In genomic region chr5:150895431-150896428, GRCh38 we compare ENCODE assay signal across 33 cellular contexts. TPM values are rescaled to one million over a fixed set of nuclear protein-coding genes. Genes with fewer than 3 reads are reported as not detected.
A peak's percentile ranks its signal among the peaks of the same experiment; 100 is the strongest.
DNase-seq lines count a peak whose midpoint lies in the region; ATAC-seq, FAIRE-seq and TF ChIP-seq lines count a peak whose summit lies in the region.
"Had no signal": no experiment of that assay in that cellular context is flagged by ENCODE, and none has a peak within 500 bp of the region (broad histone marks: within the 10 kb centered on the region; RNA-seq: fewer than 3 reads in every experiment).

No MANE protein-coding gene starts in this region.

- intact Hi-C loops in HepG2 (cut with micrococcal nuclease; ENCODE audit: unreplicated experiment) (no loop called here), right lobe of liver (cut with DNase I) (no loop called here)

- H3K4me1 ChIP-seq in HepG2 (ENCODE audit: insufficient read depth, low read length) (no peaks in the 10 kb centered on the region), right lobe of liver (no peaks in the 10 kb centered on the region), iPS-20b (ENCODE audit: insufficient read depth, low read length) (no peaks in the 10 kb centered on the region)
- H3K4me1 ChIP-seq: left lung, prostate gland, sigmoid colon had no signal

- H3K4me3 ChIP-seq in HepG2 (replicated peaks in 1 of 3; ENCODE audit: insufficient read depth in 1 of 3, low read depth in 2 of 3, low read length in 3 of 3) = no peak overlapping the region
- H3K4me3 ChIP-seq in right lobe of liver = no peak overlapping the region
- H3K4me3 ChIP-seq in astrocyte of the spinal cord (ENCODE audit: low read depth, low read length) = no peak overlapping the region
- H3K4me3 ChIP-seq in iPS-20b (ENCODE audit: low read length) = peak overlapping the region; percentile 35
- H3K4me3 ChIP-seq: left lung, prostate gland, sigmoid colon had no signal

- TF ChIP-seq EP300 in HepG2 (IDR thresholded peaks at IDR 0.05; ENCODE audit: low read depth in 2 of 2, low read length in 2 of 2) = no peak
- TF ChIP-seq EP300 in HepG2 (CRISPR knock-in tag; IDR thresholded peaks at IDR 0.05; ENCODE audit: borderline replicate concordance) = no peak

- in situ Hi-C loops in HepG2 (cut with HindIII; ENCODE audit: extremely low pct_ligation_motif_present, low pct_unique_long_range_greater_than_20kb) (no loop called here), astrocyte of the spinal cord (cut with HindIII; ENCODE audit: low sequenced_read_pairs) (no loop called here)

- ATAC-seq in HepG2 (no peak), right lobe of liver (no peak), HG03457 (IDR thresholded peaks at IDR 0.05; ENCODE audit: unreplicated experiment) (no peak), GM19328 (IDR thresholded peaks at IDR 0.05; ENCODE audit: unreplicated experiment) (no peak)
- ATAC-seq: CD8-positive, alpha-beta T cell; left lung; natural killer cell; PC-3 had no signal

- WGBS in HepG2 (ENCODE audit: low lambda C conversion rate) = 86% methylated on average over 8 of the region's 8 CpGs
- 83% methylated on average over 8 of the region's 8 CpGs for WGBS in right lobe of liver (ENCODE audit: insufficient coverage, low coverage, low lambda C conversion rate, missing lambda C conversion rate)

- peaks cover 6 to 35% of the 10 kb centered on the region in 2 experiments; a peak in 4 of 5 replicates for H3K36me3 ChIP-seq in HepG2 (replicated peaks in 1 of 2; ENCODE audit: control insufficient read depth in 1 of 2, insufficient read depth in 2 of 2, low read length in 2 of 2)
- H3K36me3 ChIP-seq in right lobe of liver = peaks cover 0 to 2% (median 0%) of the 10 kb centered on the region in 4 donors
- H3K36me3 ChIP-seq in iPS-20b (ENCODE audit: insufficient read depth, low read depth, low read length) = peaks cover 72% of the 10 kb centered on the region
- H3K36me3 ChIP-seq: prostate gland had no signal

- no peaks in the 10 kb centered on the region for H3K79me2 ChIP-seq in HepG2 (ENCODE audit: insufficient read depth, low read length)

- H2AFZ ChIP-seq in HepG2 (ENCODE audit: low read length) = no peak overlapping the region

- DNase-seq in HepG2 (ENCODE audit: low spot score) (no peak), right lobe of liver (no peak), astrocyte of the spinal cord (ENCODE audit: low read depth, low spot score) (peak; percentile 7), NCI-H1048 (lab: John Stamatoyannopoulos, UW) (no peak), islet precursor cell (no peak)
- DNase-seq: activated B cell treated with CpG ODN at 0.5 μM for 24 hours; activated CD4-positive, alpha-beta T cell treated with anti-CD3 and anti-CD28 coated beads, Interleukin-2, amount 10 ng/mL, durations not matched to agents 7 days and 5 days; activated effector memory CD4-positive, alpha-beta T cell treated with Interleukin-2 at 50 U/mL for 16 hours; activated T-cell treated with anti-CD3 and anti-CD28 coated beads, Interleukin-2, amount 50 U/mL, for 1 hour; anterior cingulate cortex; CD8-positive, alpha-beta T cell; hypothalamus; left lung; MV-4-11; natural killer cell; NCI-H1436 treated with DMSO at 0.1 percent for 48 hours; NCI-H2081 treated with DMSO at 0.1 percent for 48 hours; NCI-H226; NCI-H526 treated with DMSO at 0.1 percent for 48 hours; NK-92 treated with Interleukin-12 subunit alpha and Interleukin-12 subunit beta, amount 100 ng/mL, for 24 hours; nucleus accumbens; PC-3; sigmoid colon; stimulated activated CD4-positive, alpha-beta T cell treated with anti-CD3 and anti-CD28 coated beads, Interleukin-4, amount 100 ng/mL, for 4 hours; trophoblast cell had no signal

- H3K27ac ChIP-seq in HepG2 (ENCODE audit: extremely low read length, insufficient read depth, low read length) = no peak overlapping the region
- H3K27ac ChIP-seq in right lobe of liver = no peak overlapping the region
- no peak overlapping the region for H3K27ac ChIP-seq in iPS-20b (ENCODE audit: low read length)
- H3K27ac ChIP-seq: left lung, prostate gland, sigmoid colon had no signal

- POLR2A ChIA-PET in HepG2 (lab: Yijun Ruan, JAX) = no interaction called here

- TF ChIP-seq RAD21 in HepG2 (CRISPR knock-in tag; IDR thresholded peaks at IDR 0.05) = no peak

- no peak for TF ChIP-seq CTCF in HepG2 (CRISPR knock-in tag; IDR thresholded peaks at IDR 0.05)
- TF ChIP-seq CTCF in right lobe of liver (IDR thresholded peaks at IDR 0.05) = no peak
- TF ChIP-seq CTCF in astrocyte of the spinal cord (IDR thresholded peaks at IDR 0.05; ENCODE audit: low read depth, low read length) = no peak

- no peak overlapping the region for H3K4me2 ChIP-seq in HepG2 (ENCODE audit: low read depth, low read length)

- TF ChIP-seq POLR2A in HepG2 (IDR thresholded peaks at IDR 0.05; ENCODE audit: insufficient read depth in 1 of 2, low read depth in 2 of 2, low read length in 2 of 2) = no peak
- no peak for TF ChIP-seq POLR2A in right lobe of liver (IDR thresholded peaks at IDR 0.05)

- no peak for FAIRE-seq in HepG2 (lab: Jason Lieb, UNC)
- FAIRE-seq: A204.1, colon, HTR-8/SVneo had no signal

- H3K9me3 ChIP-seq in HepG2 (ENCODE audit: low read length) = peaks cover 100% of the 10 kb centered on the region
- H3K9me3 ChIP-seq in right lobe of liver = peaks cover 0 to 58% (median 25%) of the 10 kb centered on the region in 4 donors
- H3K9me3 ChIP-seq in iPS-20b (ENCODE audit: insufficient read depth, low read depth, low read length) = peaks cover 96% of the 10 kb centered on the region

- H3K27me3 ChIP-seq in HepG2 (ENCODE audit: control insufficient read depth in 1 of 2, insufficient read depth in 2 of 2, low read length in 2 of 2) = no peaks in the 10 kb centered on the region
- H3K27me3 ChIP-seq in right lobe of liver = no peaks in the 10 kb centered on the region
- H3K27me3 ChIP-seq in iPS-20b (ENCODE audit: insufficient read depth, low read length) = no peaks in the 10 kb centered on the region
- H3K27me3 ChIP-seq: left lung, sigmoid colon had no signal

- H3K9ac ChIP-seq in HepG2 (ENCODE audit: insufficient read depth, low read depth, low read length) (no peak overlapping the region), iPS-20b (ENCODE audit: low read depth, low read length) (no peak overlapping the region)

- CTCF ChIA-PET in HepG2 (lab: Yijun Ruan, JAX; ENCODE audit: low intra/inter-chr PET ratio, low total read pairs) = no interaction called here

- H4K20me1 ChIP-seq in HepG2 (ENCODE audit: insufficient read depth, low read length) = no peaks in the 10 kb centered on the region

- no TSS peak for BruUV-seq in HepG2 (replicated peaks; lab: Mats Ljungman, UMichigan)

TF ChIP-seq in HepG2, 621 proteins besides CTCF, POLR2A, EP300 and RAD21 (continues in another document):
- TF ChIP-seq ZNF274 (CRISPR knock-in tag; IDR thresholded peaks at IDR 0.05) = peak; percentile 81; the same call in 1 of the 2 replicates
- no peak for TF ChIP-seq CENPT (CRISPR knock-in tag; IDR thresholded peaks at IDR 0.05; ENCODE audit: low read depth)

RNA-seq across cellular contexts. Expression of gene ZNF300, which starts 9.1 kb away (rescaled TPM):
- total RNA-seq in HepG2 (2016; rRNA removed; fragmentation: Illumina TruSeq; extraction: Trizol) (5.3 and 6.8 TPM in 2 replicates), right lobe of liver (1 to 10 TPM in 1 of 6 experiments, under 1 TPM in 5; 0.18 to 1.0 (median 0.58) TPM)
- 0.71 and 0.79 TPM in 2 replicates for total RNA-seq in HepG2 (2016; cell fraction: cytosol; rRNA removed; fragmentation: Illumina TruSeq; extraction: Trizol; ENCODE audit: low read depth)
- 4.6 and 7.5 TPM in 2 replicates for total RNA-seq in HepG2 (2016; cell fraction: insoluble cytoplasmic fraction; rRNA removed; fragmentation: Illumina TruSeq; extraction: Trizol)
- 3.0 TPM in 2 replicates for total RNA-seq in HepG2 (2016; cell fraction: membrane; rRNA removed; fragmentation: Illumina TruSeq; extraction: Trizol)
- total RNA-seq in HepG2 (2016; cell fraction: nucleus; rRNA removed; fragmentation: Illumina TruSeq; extraction: Trizol) = 18.8 and 19.1 TPM in 2 replicates
- polyA plus RNA-seq in HepG2 (2011; rRNA removed) = 2.5 and 2.7 TPM in 2 replicates
- polyA plus RNA-seq in HepG2 (2011; cell fraction: cytosol; rRNA removed) = 0.54 and 0.90 TPM in 2 replicates
- polyA plus RNA-seq in HepG2 (2011; cell fraction: nucleus; rRNA removed) = 4.9 and 6.1 TPM in 2 replicates
- 1.9 and 2.4 TPM in 2 replicates for polyA plus RNA-seq in HepG2 (2012)
- polyA plus RNA-seq in HepG2 (2016; cell fraction: cytosol; fragmentation: Illumina TruSeq; extraction: Trizol; ENCODE audit: low read depth) = 0.36 and 0.37 TPM in 2 replicates
- polyA plus RNA-seq in HepG2 (2016; cell fraction: insoluble cytoplasmic fraction; fragmentation: Illumina TruSeq; extraction: Trizol; ENCODE audit: low read depth) = 4.1 and 4.4 TPM in 2 replicates
- polyA plus RNA-seq in HepG2 (2016; cell fraction: membrane; fragmentation: Illumina TruSeq; extraction: Trizol; ENCODE audit: low read depth) = 1.5 and 1.8 TPM in 2 replicates
- polyA plus RNA-seq in HepG2 (2016; cell fraction: nucleus; fragmentation: Illumina TruSeq; extraction: Trizol; ENCODE audit: insufficient read depth, low read depth) = 24.8 and 25.5 TPM in 2 replicates
- polyA minus RNA-seq in HepG2 (2011; rRNA and poly(A)+ RNA removed; ENCODE audit: low replicate concordance) = 1.6 and 2.1 TPM in 2 replicates
- polyA minus RNA-seq in HepG2 (2011; cell fraction: cytosol; rRNA and poly(A)+ RNA removed) = 0.62 and 0.99 TPM in 2 replicates
- 25.8 and 26.1 TPM in 2 replicates for polyA minus RNA-seq in HepG2 (2011; cell fraction: nucleus; rRNA and poly(A)+ RNA removed)

RNA-seq across cellular contexts. Expression of gene IRGM, which starts 49.4 kb away (rescaled TPM):
- total RNA-seq in HepG2 (2016; rRNA removed; fragmentation: Illumina TruSeq; extraction: Trizol) (not detected in 2 replicates), right lobe of liver (not detected)
- total RNA-seq in HepG2 (2016; cell fraction: cytosol; rRNA removed; fragmentation: Illumina TruSeq; extraction: Trizol; ENCODE audit: low read depth) = not detected in 2 replicates
- 0.06 TPM in 1 of 2 replicates, not detected in the other for total RNA-seq in HepG2 (2016; cell fraction: insoluble cytoplasmic fraction; rRNA removed; fragmentation: Illumina TruSeq; extraction: Trizol)
- total RNA-seq in HepG2 (2016; cell fraction: membrane; rRNA removed; fragmentation: Illumina TruSeq; extraction: Trizol) = not detected in 2 replicates
- total RNA-seq in HepG2 (2016; cell fraction: nucleus; rRNA removed; fragmentation: Illumina TruSeq; extraction: Trizol) = not detected in 2 replicates
- not detected in 2 replicates for polyA plus RNA-seq in HepG2 (2011; rRNA removed)
- polyA plus RNA-seq in HepG2 (2011; cell fraction: cytosol; rRNA removed) = 0.03 and 0.04 TPM in 2 replicates
- 0.10 TPM in 2 replicates for polyA plus RNA-seq in HepG2 (2011; cell fraction: nucleus; rRNA removed)
- not detected in 2 replicates for polyA plus RNA-seq in HepG2 (2012)
- polyA plus RNA-seq in HepG2 (2016; cell fraction: cytosol; fragmentation: Illumina TruSeq; extraction: Trizol; ENCODE audit: low read depth) = not detected in 2 replicates
- polyA plus RNA-seq in HepG2 (2016; cell fraction: insoluble cytoplasmic fraction; fragmentation: Illumina TruSeq; extraction: Trizol; ENCODE audit: low read depth) = not detected in 2 replicates
- polyA plus RNA-seq in HepG2 (2016; cell fraction: membrane; fragmentation: Illumina TruSeq; extraction: Trizol; ENCODE audit: low read depth) = not detected in 2 replicates
- polyA plus RNA-seq in HepG2 (2016; cell fraction: nucleus; fragmentation: Illumina TruSeq; extraction: Trizol; ENCODE audit: insufficient read depth, low read depth) = not detected in 2 replicates
- polyA minus RNA-seq in HepG2 (2011; rRNA and poly(A)+ RNA removed; ENCODE audit: low replicate concordance) = 0.23 TPM in 1 of 2 replicates, not detected in the other
- polyA minus RNA-seq in HepG2 (2011; cell fraction: cytosol; rRNA and poly(A)+ RNA removed) = not detected in 2 replicates
- not detected in 2 replicates for polyA minus RNA-seq in HepG2 (2011; cell fraction: nucleus; rRNA and poly(A)+ RNA removed)
- total RNA-seq: glomerular endothelial cell, left lung, PC-3, sigmoid colon had no signal
